31 cellular contexts compared by ENCODE assay signal in genomic region chr12:41745593-41745992, GRCh38.
"Had no signal": no experiment of that assay in that cellular context is flagged by ENCODE, and none has a peak within 500 bp of the region (broad histone marks: within the 10 kb centered on the region; RNA-seq: fewer than 3 reads in every experiment).

No MANE protein-coding gene starts in this region.

- H3K4me2 ChIP-seq: smooth muscle cell had no signal

- H3K36me3 Mint-ChIP-seq: activated naive CD4-positive, alpha-beta T cell treated with anti-CD3 and anti-CD28 coated beads, Interleukin-2, amount 10 ng/mL, durations not matched to agents 7 days and 5 days; naive B cell; stimulated activated naive B cell treated with anti-CD40 and anti-IgM and Interleukin-4, amounts not matched to agents 10 μg/mL and 1 μg/mL and 100 μg/mL, for 72 hours had no signal

- H3K27ac ChIP-seq: body of pancreas, cardiac muscle cell, epithelial cell of prostate, gastroesophageal sphincter, lower lobe of right lung, sigmoid colon, testis, uterus had no signal

- H3K36me3 ChIP-seq: cardiac muscle cell, gastroesophageal sphincter, lower lobe of right lung, sigmoid colon, uterus had no signal

- H3K4me3 Mint-ChIP-seq: activated B cell treated with CpG ODN at 0.5 μM for 24 hours; activated CD4-positive, alpha-beta T cell treated with anti-CD3 and anti-CD28 coated beads for 36 hours; activated naive CD4-positive, alpha-beta T cell treated with anti-CD3 and anti-CD28 coated beads, Interleukin-2, amount 10 ng/mL, durations not matched to agents 7 days and 5 days; activated naive CD8-positive, alpha-beta T cell treated with anti-CD3 and anti-CD28 coated beads, Interleukin-2, amount 50 U/mL, for 24 hours; activated T-cell treated with anti-CD3 and anti-CD28 coated beads, Interleukin-2, amount 50 U/mL, for 72 hours; naive B cell; neural crest cell; stimulated activated naive B cell treated with anti-CD40 and anti-IgM and Interleukin-4, amounts not matched to agents 10 μg/mL and 1 μg/mL and 100 μg/mL, for 72 hours had no signal

- ATAC-seq: activated CD4-positive, alpha-beta T cell treated with anti-CD3 and anti-CD28 coated beads for 36 hours; activated naive CD8-positive, alpha-beta T cell treated with anti-CD3 and anti-CD28 coated beads, Interleukin-2, amount 50 U/mL, for 24 hours; activated T-cell treated with anti-CD3 and anti-CD28 coated beads, Interleukin-2, amount 50 U/mL, for 72 hours; body of pancreas; gastroesophageal sphincter; lower lobe of right lung; stimulated activated naive B cell treated with anti-CD40 and anti-IgM and Interleukin-4, amounts not matched to agents 10 μg/mL and 1 μg/mL and 100 μg/mL, for 72 hours had no signal

- H3K4me1 ChIP-seq: body of pancreas, gastroesophageal sphincter, lower lobe of right lung, sigmoid colon, testis, uterus had no signal

- DNase-seq: activated B cell treated with CpG ODN at 0.5 μM for 24 hours; activated CD4-positive, alpha-beta T cell treated with anti-CD3 and anti-CD28 coated beads for 36 hours; activated CD4-positive, alpha-beta T cell treated with anti-CD3 and anti-CD28 coated beads, Interleukin-2, amount 50 U/mL, for 4 hours; activated CD8-positive, alpha-beta memory T cell treated with anti-CD3 and anti-CD28 coated beads for 24 hours; activated CD8-positive, alpha-beta memory T cell treated with anti-CD3 and anti-CD28 coated beads, Interleukin-2, amount 50 U/mL, for 4 hours; activated effector memory CD4-positive, alpha-beta T cell treated with Interleukin-2 at 50 U/mL for 16 hours; activated naive CD4-positive, alpha-beta T cell treated with anti-CD3 and anti-CD28 coated beads, Interleukin-2, amount 10 ng/mL, durations not matched to agents 7 days and 5 days; activated naive CD8-positive, alpha-beta T cell treated with anti-CD3 and anti-CD28 coated beads, Interleukin-2, amount 50 U/mL, for 24 hours; activated T-cell treated with anti-CD3 and anti-CD28 coated beads, Interleukin-2, amount 50 U/mL, for 72 hours; anterior cingulate cortex; body of pancreas; cortex of kidney; head of caudate nucleus; hypothalamus; lower lobe of right lung; naive B cell; sigmoid colon; stimulated activated CD4-positive, alpha-beta T cell treated with anti-CD3 and anti-CD28 coated beads, Interleukin-15, amount 100 ng/mL, for 24 hours; stimulated activated CD4-positive, alpha-beta T cell treated with anti-CD3 and anti-CD28 coated beads, Interleukin-2, amount 100 ng/mL, for 48 hours; stimulated activated CD8-positive, alpha-beta memory T cell treated with anti-CD3 and anti-CD28 coated beads, Interleukin-4, amount 100 ng/mL, for 48 hours; stimulated activated naive B cell treated with anti-CD40 and anti-IgM and Interleukin-4, amounts not matched to agents 10 μg/mL and 1 μg/mL and 100 μg/mL, for 72 hours; T1000; testis; trophoblast cell; uterus had no signal

- H3K9me3 ChIP-seq: body of pancreas, lower lobe of right lung, sigmoid colon, testis, uterus had no signal

- H3K27ac Mint-ChIP-seq: activated B cell treated with CpG ODN at 0.5 μM for 24 hours; activated CD4-positive, alpha-beta T cell treated with anti-CD3 and anti-CD28 coated beads for 36 hours; activated naive CD4-positive, alpha-beta T cell treated with anti-CD3 and anti-CD28 coated beads, Interleukin-2, amount 10 ng/mL, durations not matched to agents 7 days and 5 days; activated naive CD8-positive, alpha-beta T cell treated with anti-CD3 and anti-CD28 coated beads, Interleukin-2, amount 50 U/mL, for 24 hours; activated T-cell treated with anti-CD3 and anti-CD28 coated beads, Interleukin-2, amount 50 U/mL, for 72 hours; naive B cell; stimulated activated naive B cell treated with anti-CD40 and anti-IgM and Interleukin-4, amounts not matched to agents 10 μg/mL and 1 μg/mL and 100 μg/mL, for 72 hours had no signal

- H3K4me3 ChIP-seq: body of pancreas, cardiac muscle cell, gastroesophageal sphincter, lower lobe of right lung, sigmoid colon, smooth muscle cell, testis, uterus had no signal

- H3K27me3 Mint-ChIP-seq: activated B cell treated with CpG ODN at 0.5 μM for 24 hours; activated CD4-positive, alpha-beta T cell treated with anti-CD3 and anti-CD28 coated beads for 36 hours; activated naive CD4-positive, alpha-beta T cell treated with anti-CD3 and anti-CD28 coated beads, Interleukin-2, amount 10 ng/mL, durations not matched to agents 7 days and 5 days; naive B cell; stimulated activated naive B cell treated with anti-CD40 and anti-IgM and Interleukin-4, amounts not matched to agents 10 μg/mL and 1 μg/mL and 100 μg/mL, for 72 hours had no signal

- H3K27me3 ChIP-seq: body of pancreas, cardiac muscle cell, gastroesophageal sphincter, sigmoid colon, testis, uterus had no signal

- FAIRE-seq: keratinocyte had no signal

- H3K9me3 Mint-ChIP-seq: activated B cell treated with CpG ODN at 0.5 μM for 24 hours; activated naive CD4-positive, alpha-beta T cell treated with anti-CD3 and anti-CD28 coated beads, Interleukin-2, amount 10 ng/mL, durations not matched to agents 7 days and 5 days; activated T-cell treated with anti-CD3 and anti-CD28 coated beads, Interleukin-2, amount 50 U/mL, for 72 hours had no signal

- H3K4me1 Mint-ChIP-seq: activated B cell treated with CpG ODN at 0.5 μM for 24 hours; activated CD4-positive, alpha-beta T cell treated with anti-CD3 and anti-CD28 coated beads for 36 hours; activated naive CD4-positive, alpha-beta T cell treated with anti-CD3 and anti-CD28 coated beads, Interleukin-2, amount 10 ng/mL, durations not matched to agents 7 days and 5 days; activated naive CD8-positive, alpha-beta T cell treated with anti-CD3 and anti-CD28 coated beads, Interleukin-2, amount 50 U/mL, for 24 hours; naive B cell; neural crest cell; stimulated activated naive B cell treated with anti-CD40 and anti-IgM and Interleukin-4, amounts not matched to agents 10 μg/mL and 1 μg/mL and 100 μg/mL, for 72 hours had no signal
